Comparison of ENCODE assay signal across 27 cellular contexts in genomic region chr22:46848227-46848626, GRCh38.
A peak's percentile ranks its signal among the peaks of the same experiment; 100 is the strongest.
DNase-seq lines count a peak whose midpoint lies in the region; ATAC-seq, FAIRE-seq and TF ChIP-seq lines count a peak whose summit lies in the region.
"Had no signal": no experiment of that assay in that cellular context is flagged by ENCODE, and none has a peak within 500 bp of the region (broad histone marks: within the 10 kb centered on the region; RNA-seq: fewer than 3 reads in every experiment).

No MANE protein-coding gene starts in this region.

- no peak overlapping the region for H3K4me2 ChIP-seq in fibroblast of lung (ENCODE audit: extremely low read depth, insufficient read depth, low read length)

- H3K4me1 ChIP-seq in fibroblast of lung (ENCODE audit: control insufficient read depth, extremely low read depth, insufficient read depth, low read length) = no peaks in the 10 kb centered on the region
- H3K4me1 ChIP-seq: parathyroid adenoma had no signal

- H3K4me1 Mint-ChIP-seq in T-helper 17 cell (peaks cover 52% of the 10 kb centered on the region), osteocyte (ENCODE audit: unreplicated experiment) (peaks cover 28% of the 10 kb centered on the region), CD14-positive monocyte (peaks cover 2% of the 10 kb centered on the region)

- H3K4me3 Mint-ChIP-seq in T-helper 17 cell (no peak overlapping the region), osteocyte (ENCODE audit: unreplicated experiment) (no peak overlapping the region), CD14-positive monocyte (no peak overlapping the region)
- H3K4me3 Mint-ChIP-seq: naive thymus-derived CD4-positive, alpha-beta T cell; stimulated activated naive CD8-positive, alpha-beta T cell treated with anti-CD3 and anti-CD28 coated beads, Interleukin-15, amount 100 ng/mL, for 72 hours had no signal

- no peak for ATAC-seq in T-helper 17 cell
- no peak for ATAC-seq in GM18858 (IDR thresholded peaks at IDR 0.05; ENCODE audit: unreplicated experiment)
- ATAC-seq: activated CD4-positive, CD25-positive, alpha-beta regulatory T cell treated with anti-CD3 and anti-CD28 coated beads, Interleukin-2, amount 50 U/mL, for 24 hours; activated naive CD4-positive, alpha-beta T cell treated with anti-CD3 and anti-CD28 coated beads, Interleukin-2, amount 50 U/mL, for 72 hours; naive thymus-derived CD4-positive, alpha-beta T cell; stimulated activated naive CD8-positive, alpha-beta T cell treated with anti-CD3 and anti-CD28 coated beads, Interleukin-15, amount 100 ng/mL, for 72 hours had no signal

- DNase-seq in H54 (ENCODE audit: insufficient read length, low spot score) = peak; percentile 35
- DNase-seq in T-helper 17 cell = no peak
- peak; percentile 15 to 56 for DNase-seq in fibroblast of lung (ENCODE audit: low read depth in 2 of 2)
- peak; percentile 19 for DNase-seq in osteocyte (ENCODE audit: extremely low spot score, unreplicated experiment)
- DNase-seq in stimulated activated CD8-positive, alpha-beta memory T cell treated with anti-CD3 and anti-CD28 coated beads, Interleukin-4, amount 100 ng/mL, for 48 hours = no peak
- DNase-seq in CD14-positive monocyte (ENCODE audit: low spot score) = no peak
- DNase-seq: AML-193; cortex of kidney; DMS79 treated with DMSO at 0.1 percent for 48 hours; HCEC 1CT; hippocampal formation; mesenchymal stem cell; naive thymus-derived CD4-positive, alpha-beta T cell; NCI-H1048; NCI-H2081; NCI-H510A; stimulated activated CD4-positive, alpha-beta T cell treated with anti-CD3 and anti-CD28 coated beads, Interleukin-4, amount 100 ng/mL, for 1 hour; stimulated activated naive CD8-positive, alpha-beta T cell treated with anti-CD3 and anti-CD28 coated beads, Interleukin-15, amount 100 ng/mL, for 72 hours had no signal

- H3K9me3 ChIP-seq in T-helper 17 cell (ENCODE audit: control insufficient read depth, low read length, poor library complexity, severe bottlenecking) = no peaks in the 10 kb centered on the region
- no peaks in the 10 kb centered on the region for H3K9me3 ChIP-seq in fibroblast of lung (ENCODE audit: control insufficient read depth, insufficient read depth, low read depth, low read length)
- H3K9me3 ChIP-seq: tibial nerve had no signal

- no peak for FAIRE-seq in H54 (lab: Jason Lieb, UNC)
- FAIRE-seq: frontal cortex, keratinocyte, RCC 7860 had no signal

- no peaks in the 10 kb centered on the region for H4K20me1 ChIP-seq in fibroblast of lung (ENCODE audit: control insufficient read depth, extremely low read depth, insufficient read depth, low read length)

- H3K27ac Mint-ChIP-seq in T-helper 17 cell = peak overlapping the region; percentile 67
- no peak overlapping the region for H3K27ac Mint-ChIP-seq in osteocyte (ENCODE audit: unreplicated experiment)
- peak overlapping the region in 1 of 7 donors; percentile 60 for H3K27ac Mint-ChIP-seq in CD14-positive monocyte

- H3K27me3 ChIP-seq in fibroblast of lung (ENCODE audit: control insufficient read depth, insufficient read depth, low read length) = no peaks in the 10 kb centered on the region
- H3K27me3 ChIP-seq: tibial nerve had no signal

- TF ChIP-seq POLR2A in H54 (IDR thresholded peaks at IDR 0.05; ENCODE audit: low read depth, low read length) = no peak

- intact Hi-C loops in CD14-positive monocyte (cut with micrococcal nuclease) = no loop called here

- H3K27me3 Mint-ChIP-seq in T-helper 17 cell (no peaks in the 10 kb centered on the region), osteocyte (ENCODE audit: unreplicated experiment) (no peaks in the 10 kb centered on the region), CD14-positive monocyte (ENCODE audit: low read depth in 3 of 3) (no peaks in the 10 kb centered on the region)
- H3K27me3 Mint-ChIP-seq: naive thymus-derived CD4-positive, alpha-beta T cell; stimulated activated naive CD8-positive, alpha-beta T cell treated with anti-CD3 and anti-CD28 coated beads, Interleukin-15, amount 100 ng/mL, for 72 hours had no signal

- no peak overlapping the region for H3K27ac ChIP-seq in fibroblast of lung (ENCODE audit: insufficient read depth, low read length)
- H3K27ac ChIP-seq: parathyroid adenoma, SK-N-MC, tibial nerve had no signal

- H3K4me3 ChIP-seq in fibroblast of lung (replicated peaks in 1 of 4; ENCODE audit: control extremely low read depth in 1 of 4, insufficient read depth in 1 of 4, low read depth in 3 of 4, low read length in 4 of 4) = no peak overlapping the region
- H3K4me3 ChIP-seq: SK-N-MC, tibial nerve had no signal

- H3K9ac ChIP-seq in fibroblast of lung (ENCODE audit: insufficient read depth, low read length) = no peak overlapping the region
- H3K9ac ChIP-seq: parathyroid adenoma had no signal

- peaks cover 11% of the 10 kb centered on the region for H3K36me3 Mint-ChIP-seq in T-helper 17 cell (ENCODE audit: low read depth)
- H3K36me3 Mint-ChIP-seq in osteocyte (ENCODE audit: unreplicated experiment) = peaks cover 7% of the 10 kb centered on the region
- H3K36me3 Mint-ChIP-seq in CD14-positive monocyte = peaks cover 52 to 60% of the 10 kb centered on the region in 2 donors

- H2AFZ ChIP-seq in fibroblast of lung (ENCODE audit: low read length) = no peak overlapping the region
- H2AFZ ChIP-seq: parathyroid adenoma had no signal

- TF ChIP-seq CTCF in fibroblast of lung (conservative IDR thresholded peaks at IDR 0.05 in 1 of 2, IDR thresholded peaks at IDR 0.05 in 1 of 2; ENCODE audit: low read depth in 1 of 2, low read length in 2 of 2) (no peak), osteocyte (IDR thresholded peaks at IDR 0.05) (no peak), CD14-positive monocyte (IDR thresholded peaks at IDR 0.05) (no peak)

- H3K79me2 ChIP-seq in fibroblast of lung (ENCODE audit: control insufficient read depth, insufficient read depth, low read length) = no peaks in the 10 kb centered on the region

- peaks cover 2% of the 10 kb centered on the region for H3K36me3 ChIP-seq in fibroblast of lung (ENCODE audit: control insufficient read depth, insufficient read depth, low read length)

- H3K9me3 Mint-ChIP-seq in osteocyte (ENCODE audit: unreplicated experiment) (no peaks in the 10 kb centered on the region), CD14-positive monocyte (peaks cover 0 to 2% (median 0%) of the 10 kb centered on the region in 7 donors)
- H3K9me3 Mint-ChIP-seq: activated naive CD4-positive, alpha-beta T cell treated with anti-CD3 and anti-CD28 coated beads, Interleukin-2, amount 50 U/mL, for 72 hours; naive thymus-derived CD4-positive, alpha-beta T cell; stimulated activated naive CD8-positive, alpha-beta T cell treated with anti-CD3 and anti-CD28 coated beads, Interleukin-15, amount 100 ng/mL, for 72 hours had no signal

Comparison
In these comparisons a context has a peak if more than half of its experiments do, and no peak if none do; other contexts are left out.
1. DNase-seq: peak in H54 (single experiment), fibroblast of lung (2 of 2) and osteocyte (single experiment); none in T-helper 17 cell (0 of 3), stimulated activated CD8-positive, alpha-beta memory T cell treated with anti-CD3 and anti-CD28 coated beads, Interleukin-4, amount 100 ng/mL, for 48 hours (single experiment) and CD14-positive monocyte (single experiment).